8 cellular contexts compared by ENCODE assay signal in genomic region chr1:25922064-25922632, GRCh38. TPM values are rescaled to one million over a fixed set of nuclear protein-coding genes. Genes with fewer than 3 reads are reported as not detected.
DNase-seq lines count a peak whose midpoint lies in the region; ATAC-seq and TF ChIP-seq lines count a peak whose summit lies in the region.

No MANE protein-coding gene starts in this region.

- POLR2A ChIA-PET in A673 (lab: Charles Lee; ENCODE audit: low non-redundant PET): interaction anchor here (0.5 kb wide), 1 partner anchor 16 kb away, joined by 3 read pairs; the partner anchor contains the start of gene STMN1

- H3K9ac ChIP-seq in HUES64 (ENCODE audit: low read depth, low read length): peak overlapping the region; percentile 73; the same call in 1 of the 2 replicates
- H3K9ac ChIP-seq in muscle layer of colon (ENCODE audit: low read length): no peak overlapping the region

- ATAC-seq in HG02798 (IDR thresholded peaks at IDR 0.05; ENCODE audit: poor library complexity, unreplicated experiment) (no peak), GM21515 (IDR thresholded peaks at IDR 0.05; ENCODE audit: unreplicated experiment) (no peak)

- BruUV-seq in A673 (replicated peaks; lab: Mats Ljungman, UMichigan): no TSS peak

- H3K4me3 ChIP-seq in A673 (ENCODE audit: low read depth, low read length, poor library complexity, severe bottlenecking): peak overlapping the region; percentile 52
- H3K4me3 ChIP-seq in HUES64 (ENCODE audit: low read length): peak overlapping the region; percentile 65
- H3K4me3 ChIP-seq in cardiac fibroblast (replicated peaks in 1 of 2; ENCODE audit: low read depth in 2 of 2, low read length in 2 of 2): peak overlapping the region; percentile 45 to 55
- peak overlapping the region; percentile 49 to 55 for H3K4me3 ChIP-seq in muscle layer of colon (ENCODE audit: low read depth in 1 of 2, low read length in 2 of 2)

- H3K27me3 ChIP-seq in A673 (replicated peaks; ENCODE audit: insufficient read depth, low read depth, low read length, poor library complexity) (no peaks in the 10 kb centered on the region), HUES64 (ENCODE audit: insufficient read depth, low read length) (peaks cover 25% of the 10 kb centered on the region; the same call in 1 of the 2 replicates), muscle layer of colon (ENCODE audit: control insufficient read depth in 1 of 2, insufficient read depth in 2 of 2, low read length in 2 of 2) (peaks cover 5 to 10% of the 10 kb centered on the region in 2 donors)

- TF ChIP-seq CTCF in A673 (conservative IDR thresholded peaks at IDR 0.05; ENCODE audit: low read depth, low read length) (no peak), cardiac fibroblast (IDR thresholded peaks at IDR 0.05; ENCODE audit: low read depth, low read length) (no peak)

- intact Hi-C loops in A673 (cut with micrococcal nuclease; ENCODE audit: unreplicated experiment): no loop called here

- H3K9me3 ChIP-seq in A673 (ENCODE audit: low read depth, low read length, poor library complexity, severe bottlenecking) (no peaks in the 10 kb centered on the region), HUES64 (ENCODE audit: insufficient read depth, low read depth, low read length) (no peaks in the 10 kb centered on the region), muscle layer of colon (ENCODE audit: low read length) (no peaks in the 10 kb centered on the region)

- WGBS in HUES64: 23% methylated on average over 12 of the region's 12 CpGs

- CTCF ChIA-PET in A673 (lab: Charles Lee): no interaction called here

- H3K27ac ChIP-seq in A673 (ENCODE audit: low read depth, low read length, poor library complexity, severe bottlenecking) (no peak overlapping the region), HUES64 (ENCODE audit: low read depth, low read length) (no peak overlapping the region; the same call in 1 of the 2 replicates), muscle layer of colon (ENCODE audit: low read depth, low read length) (no peak overlapping the region)

- DNase-seq in A673 (ENCODE audit: low spot score) (no peak), cardiac fibroblast (ENCODE audit: low read depth in 2 of 2) (no peak), T-helper 9 cell (no peak)
- no peak for DNase-seq in stimulated activated CD4-positive, alpha-beta T cell treated with anti-CD3 and anti-CD28 coated beads, Interleukin-4, amount 100 ng/mL, for 4 hours

- no peaks in the 10 kb centered on the region for H3K36me3 ChIP-seq in A673 (ENCODE audit: insufficient read depth, low read length, poor library complexity, severe bottlenecking)
- no peaks in the 10 kb centered on the region for H3K36me3 ChIP-seq in HUES64 (ENCODE audit: insufficient read depth, low read length)
- no peaks in the 10 kb centered on the region for H3K36me3 ChIP-seq in muscle layer of colon (ENCODE audit: insufficient read depth, low read length)

- peaks cover 10% of the 10 kb centered on the region for H3K4me1 ChIP-seq in A673 (ENCODE audit: insufficient read depth, low read length, poor library complexity, severe bottlenecking)
- H3K4me1 ChIP-seq in HUES64 (ENCODE audit: insufficient read depth, low read length): peaks cover 17% of the 10 kb centered on the region
- peaks cover 15% of the 10 kb centered on the region for H3K4me1 ChIP-seq in muscle layer of colon (ENCODE audit: insufficient read depth, low read length)

RNA-seq across cellular contexts. Expression of gene STMN1, which starts 15.9 kb away (rescaled TPM):
- 920 and 933 TPM in 2 replicates for total RNA-seq in A673 (2021)
- 581 TPM for polyA plus RNA-seq in HUES64 (2013, experiment 1 of 2)
- polyA plus RNA-seq in HUES64 (2013, experiment 2 of 2): 808 TPM

RNA-seq across cellular contexts. Expression of gene PAQR7, which starts 46.6 kb away (rescaled TPM):
- 2.9 and 3.0 TPM in 2 replicates for total RNA-seq in A673 (2021)
- polyA plus RNA-seq in HUES64 (2013, experiment 1 of 2): 2.7 TPM
- 4.4 TPM for polyA plus RNA-seq in HUES64 (2013, experiment 2 of 2)
